In genomic region chr21:42423685-42424084, GRCh38 we compare ENCODE assay signal across 21 cellular contexts. TPM values are rescaled to one million over a fixed set of nuclear protein-coding genes. Genes with fewer than 3 reads are reported as not detected.
DNase-seq lines count a peak whose midpoint lies in the region; ATAC-seq lines count a peak whose summit lies in the region.
"Had no signal": no experiment of that assay in that cellular context is flagged by ENCODE, and none has a peak within 500 bp of the region (broad histone marks: within the 10 kb centered on the region; RNA-seq: fewer than 3 reads in every experiment).

No MANE protein-coding gene starts in this region.

- H3K36me3 Mint-ChIP-seq in activated CD4-positive, alpha-beta T cell treated with anti-CD3 and anti-CD28 coated beads, Interleukin-2, amount 10 ng/mL, durations not matched to agents 7 days and 5 days (ENCODE audit: low read depth) = peaks cover 93% of the 10 kb centered on the region
- H3K36me3 Mint-ChIP-seq in activated CD4-positive, alpha-beta memory T cell treated with anti-CD3 and anti-CD28 coated beads for 36 hours = peaks cover 75% of the 10 kb centered on the region
- peaks cover 25 to 83% (median 50%) of the 10 kb centered on the region in 3 donors for H3K36me3 Mint-ChIP-seq in naive thymus-derived CD8-positive, alpha-beta T cell

- intact Hi-C loops in activated CD4-positive, alpha-beta memory T cell treated with anti-CD3 and anti-CD28 coated beads for 36 hours (cut with micrococcal nuclease) = loop anchor here (1.0 to 5.0 kb wide), 4 partner anchors 8 to 236 kb away; no protein-coding TSS in a partner anchor

- ATAC-seq in GM18868 (IDR thresholded peaks at IDR 0.05; ENCODE audit: unreplicated experiment) = peak; percentile 5
- no peak for ATAC-seq in naive thymus-derived CD8-positive, alpha-beta T cell
- ATAC-seq: lower lobe of right lung had no signal

- peaks cover 86% of the 10 kb centered on the region for H3K4me1 Mint-ChIP-seq in activated CD4-positive, alpha-beta T cell treated with anti-CD3 and anti-CD28 coated beads, Interleukin-2, amount 10 ng/mL, durations not matched to agents 7 days and 5 days
- peaks cover 84% of the 10 kb centered on the region for H3K4me1 Mint-ChIP-seq in activated CD4-positive, alpha-beta memory T cell treated with anti-CD3 and anti-CD28 coated beads for 36 hours (ENCODE audit: low read depth)
- peaks cover 53 to 88% (median 85%) of the 10 kb centered on the region in 4 donors for H3K4me1 Mint-ChIP-seq in naive thymus-derived CD8-positive, alpha-beta T cell

- H3K4me3 Mint-ChIP-seq in activated CD4-positive, alpha-beta T cell treated with anti-CD3 and anti-CD28 coated beads, Interleukin-2, amount 10 ng/mL, durations not matched to agents 7 days and 5 days = peak overlapping the region; percentile 54
- H3K4me3 Mint-ChIP-seq in activated CD4-positive, alpha-beta memory T cell treated with anti-CD3 and anti-CD28 coated beads for 36 hours = peak overlapping the region; percentile 58
- H3K4me3 Mint-ChIP-seq in naive thymus-derived CD8-positive, alpha-beta T cell = peak overlapping the region; percentile 56 to 91 (median 77)

- POLR2A ChIA-PET in activated CD4-positive, alpha-beta T cell treated with anti-CD3 and anti-CD28 coated beads, Interleukin-2, amount 10 ng/mL, durations not matched to agents 7 days and 5 days (lab: Charles Lee) = interaction anchor here (1.4 kb wide), 1 partner anchor 20 kb away, joined by 4 read pairs; the partner anchor contains the start of gene UBASH3A
- POLR2A ChIA-PET in activated CD4-positive, alpha-beta memory T cell treated with anti-CD3 and anti-CD28 coated beads for 36 hours (lab: Charles Lee) = interaction anchor here (1.3 to 6.9 kb wide), 6 partner anchors 8 to 31 kb away, joined by 3 to 79 read pairs (median 6); partner anchors contain the start of gene UBASH3A
- POLR2A ChIA-PET in naive thymus-derived CD8-positive, alpha-beta T cell (lab: Charles Lee) = interaction anchor here (1.7 to 22.4 kb wide), 6 partner anchors 8 to 31 kb away, joined by 3 to 273 read pairs (median 8); partner anchors contain the start of gene UBASH3A

- no peak for DNase-seq in activated CD4-positive, alpha-beta T cell treated with anti-CD3 and anti-CD28 coated beads, Interleukin-2, amount 10 ng/mL, durations not matched to agents 7 days and 5 days
- DNase-seq in activated CD4-positive, alpha-beta T cell treated with anti-CD3 and anti-CD28 coated beads, Interleukin-2, amount 50 U/mL, for 1 hour = no peak
- no peak for DNase-seq in activated CD4-positive, alpha-beta memory T cell treated with anti-CD3 and anti-CD28 coated beads for 36 hours
- no peak for DNase-seq in naive thymus-derived CD8-positive, alpha-beta T cell
- no peak for DNase-seq in DMS79 (lab: John Stamatoyannopoulos, UW)
- DNase-seq in NCI-H1694 treated with DMSO at 0.1 percent for 48 hours (lab: John Stamatoyannopoulos, UW) = no peak
- no peak for DNase-seq in HUDEP-2 (lab: John Stamatoyannopoulos, UW; ENCODE audit: unreplicated experiment in 76 of 76)
- DNase-seq: anterior cingulate cortex, cerebellar nuclear complex, KBM-7, NCI-H1048, NCI-H526, OCI-M1, T1000, tibial artery had no signal

- no peaks in the 10 kb centered on the region for H3K27me3 Mint-ChIP-seq in activated CD4-positive, alpha-beta T cell treated with anti-CD3 and anti-CD28 coated beads, Interleukin-2, amount 10 ng/mL, durations not matched to agents 7 days and 5 days
- no peaks in the 10 kb centered on the region for H3K27me3 Mint-ChIP-seq in activated CD4-positive, alpha-beta memory T cell treated with anti-CD3 and anti-CD28 coated beads for 36 hours
- H3K27me3 Mint-ChIP-seq in naive thymus-derived CD8-positive, alpha-beta T cell = peaks cover 0 to 2% (median 0%) of the 10 kb centered on the region in 5 donors

- CTCF ChIA-PET in activated CD4-positive, alpha-beta T cell treated with anti-CD3 and anti-CD28 coated beads, Interleukin-2, amount 10 ng/mL, durations not matched to agents 7 days and 5 days (lab: Charles Lee) = interaction anchor here (0.9 to 4.2 kb wide), 5 partner anchors 11 to 24 kb away, joined by 3 to 22 read pairs (median 6); partner anchors contain the start of gene UBASH3A
- CTCF ChIA-PET in activated CD4-positive, alpha-beta memory T cell treated with anti-CD3 and anti-CD28 coated beads for 36 hours (lab: Charles Lee) = interaction anchor here (0.6 to 1.7 kb wide), 7 partner anchors 10 to 185 kb away, joined by 3 to 7 read pairs (median 4); no protein-coding TSS in a partner anchor

- peak overlapping the region; percentile 90 for H3K27ac Mint-ChIP-seq in activated CD4-positive, alpha-beta T cell treated with anti-CD3 and anti-CD28 coated beads, Interleukin-2, amount 10 ng/mL, durations not matched to agents 7 days and 5 days
- H3K27ac Mint-ChIP-seq in activated CD4-positive, alpha-beta memory T cell treated with anti-CD3 and anti-CD28 coated beads for 36 hours = peak overlapping the region; percentile 88
- H3K27ac Mint-ChIP-seq in naive thymus-derived CD8-positive, alpha-beta T cell = peak overlapping the region; percentile 83 to 98 (median 90)

- peaks cover 9% of the 10 kb centered on the region for H3K9me3 Mint-ChIP-seq in activated CD4-positive, alpha-beta T cell treated with anti-CD3 and anti-CD28 coated beads, Interleukin-2, amount 10 ng/mL, durations not matched to agents 7 days and 5 days
- no peaks in the 10 kb centered on the region for H3K9me3 Mint-ChIP-seq in activated CD4-positive, alpha-beta memory T cell treated with anti-CD3 and anti-CD28 coated beads for 36 hours
- no peaks in the 10 kb centered on the region for H3K9me3 Mint-ChIP-seq in naive thymus-derived CD8-positive, alpha-beta T cell

RNA-seq across cellular contexts. Expression of gene UBASH3A, which starts 20.0 kb away (rescaled TPM):
- total RNA-seq in activated CD4-positive, alpha-beta T cell treated with anti-CD3 and anti-CD28 coated beads, Interleukin-2, amount 10 ng/mL, durations not matched to agents 7 days and 5 days = 10 to 100 TPM; 77.4 to 83.7 TPM
- 10 to 100 TPM; 27.2 to 29.4 TPM for total RNA-seq in activated CD4-positive, alpha-beta memory T cell treated with anti-CD3 and anti-CD28 coated beads for 36 hours
- 10 to 100 TPM; 91.6 to 99.6 TPM for total RNA-seq in naive thymus-derived CD8-positive, alpha-beta T cell
- polyA plus RNA-seq in naive thymus-derived CD8-positive, alpha-beta T cell = 10 to 100 TPM; 32.8 to 75.3 (median 53.9) TPM
- total RNA-seq: A673, fibroblast of lung, osteoblast had no signal
- polyA plus RNA-seq: fibroblast of lung had no signal

RNA-seq across cellular contexts. Expression of gene TMPRSS3, which starts 27.8 kb away (rescaled TPM):
- total RNA-seq in activated CD4-positive, alpha-beta T cell treated with anti-CD3 and anti-CD28 coated beads, Interleukin-2, amount 10 ng/mL, durations not matched to agents 7 days and 5 days = 1 to 10 TPM; 7.4 to 8.9 TPM
- total RNA-seq in activated CD4-positive, alpha-beta memory T cell treated with anti-CD3 and anti-CD28 coated beads for 36 hours = 10 to 100 TPM; 47.6 to 49.8 TPM
- 1 to 10 TPM; 2.2 to 2.9 TPM for total RNA-seq in naive thymus-derived CD8-positive, alpha-beta T cell
- polyA plus RNA-seq in naive thymus-derived CD8-positive, alpha-beta T cell = 1 to 10 TPM in 1 of 3 donors, under 1 TPM in 1, not detected in 1; 0.89 to 1.4 TPM
- total RNA-seq: A673, fibroblast of lung, osteoblast had no signal
- polyA plus RNA-seq: fibroblast of lung had no signal

RNA-seq across cellular contexts. Expression of gene TFF1, which starts 57.4 kb away (rescaled TPM):
- total RNA-seq in activated CD4-positive, alpha-beta T cell treated with anti-CD3 and anti-CD28 coated beads, Interleukin-2, amount 10 ng/mL, durations not matched to agents 7 days and 5 days = not detected
- total RNA-seq in activated CD4-positive, alpha-beta memory T cell treated with anti-CD3 and anti-CD28 coated beads for 36 hours = not detected
- total RNA-seq in naive thymus-derived CD8-positive, alpha-beta T cell = not detected
- not detected for polyA plus RNA-seq in naive thymus-derived CD8-positive, alpha-beta T cell
- total RNA-seq: A673, fibroblast of lung, lower lobe of right lung, osteoblast, right atrium auricular region had no signal
- polyA plus RNA-seq: fibroblast of lung had no signal

Comparison
In these comparisons a context has a peak if more than half of its experiments do, and no peak if none do; other contexts are left out.
1. RNA of gene TMPRSS3, which starts 27.8 kb away (total RNA-seq): 47.6 to 49.8 TPM in activated CD4-positive, alpha-beta memory T cell treated with anti-CD3 and anti-CD28 coated beads for 36 hours; 7.4 to 8.9 TPM in activated CD4-positive, alpha-beta T cell treated with anti-CD3 and anti-CD28 coated beads, Interleukin-2, amount 10 ng/mL, durations not matched to agents 7 days and 5 days and 2.2 to 2.9 TPM in naive thymus-derived CD8-positive, alpha-beta T cell; every median in the first group is over 4 times any median in the second.
2. Peak in every context shown above with its lines, with median percentiles within 50 percentile points of each other: H3K27ac Mint-ChIP-seq and H3K4me3 Mint-ChIP-seq.